13 cellular contexts compared by ENCODE assay signal in the genomic region with DNA sequence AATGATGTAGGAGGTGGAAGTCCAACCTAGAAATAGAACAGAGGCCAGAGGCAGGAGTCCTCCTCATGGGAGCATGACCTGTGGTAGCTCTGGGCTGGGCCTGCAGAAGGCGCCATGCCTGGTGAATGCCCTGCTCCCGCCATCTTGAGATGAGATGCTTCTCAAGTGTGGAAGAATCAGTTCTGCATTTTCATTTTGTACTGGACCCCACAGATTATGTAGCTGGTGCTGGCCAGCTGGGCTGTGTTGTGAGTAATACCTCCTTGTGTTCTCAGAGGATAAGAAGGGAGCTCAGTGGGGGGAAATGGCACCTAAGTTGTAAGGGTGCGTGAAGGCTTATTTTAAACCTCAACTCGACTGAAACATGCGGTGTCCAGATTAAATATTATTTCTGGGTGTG.
"Had no signal": no experiment of that assay in that cellular context is flagged by ENCODE, and none has a peak within 500 bp of the region (broad histone marks: within the 10 kb centered on the region; RNA-seq: fewer than 3 reads in every experiment).

No MANE protein-coding gene starts in this region.

- H3K4me3 ChIP-seq: body of pancreas, hepatocyte, lower lobe of right lung, transverse colon had no signal

- H3K79me2 ChIP-seq: hepatocyte had no signal

- H3K4me1 ChIP-seq: body of pancreas, foreskin keratinocyte, lower lobe of right lung had no signal

- H2AFZ ChIP-seq: hepatocyte had no signal

- H3K9me3 ChIP-seq: body of pancreas, lower lobe of right lung, transverse colon had no signal

- H3K36me3 ChIP-seq: lower lobe of right lung, transverse colon had no signal

- H3K27ac ChIP-seq: body of pancreas, foreskin keratinocyte, hepatocyte, lower lobe of right lung, transverse colon had no signal

- H3K4me2 ChIP-seq: hepatocyte had no signal

- ATAC-seq: body of pancreas; foreskin keratinocyte; left cardiac atrium; lower lobe of right lung; stimulated activated naive CD8-positive, alpha-beta T cell treated with anti-CD3 and anti-CD28 coated beads, Interleukin-15, Interleukin-2, amounts not matched to agents 100 U/mL and 50 U/mL, for 24 hours had no signal

- H3K27me3 ChIP-seq: body of pancreas, foreskin keratinocyte, hepatocyte, transverse colon had no signal

- DNase-seq: activated CD4-positive, alpha-beta T cell treated with anti-CD3 and anti-CD28 coated beads, Interleukin-2, amount 50 U/mL, for 4 hours; amniotic stem cell; body of pancreas; foreskin keratinocyte; left cardiac atrium; lower lobe of right lung; nephron progenitor cell; nucleus accumbens; stimulated activated CD4-positive, alpha-beta T cell treated with anti-CD3 and anti-CD28 coated beads, Interleukin-12 subunit alpha, Interleukin-12 subunit beta, amount 100 ng/mL, for 4 hours; stimulated activated CD4-positive, alpha-beta T cell treated with anti-CD3 and anti-CD28 coated beads, Interleukin-1b, Interleukin-23, amount 100 ng/mL, for 48 hours; stimulated activated naive CD8-positive, alpha-beta T cell treated with anti-CD3 and anti-CD28 coated beads, Interleukin-15, Interleukin-2, amounts not matched to agents 100 U/mL and 50 U/mL, for 24 hours; transverse colon had no signal
